ENCODE assay signal across 15 cellular contexts in genomic region chr18:5155907-5156287, GRCh38. TPM values are rescaled to one million over a fixed set of nuclear protein-coding genes. Genes with fewer than 3 reads are reported as not detected.
A peak's percentile ranks its signal among the peaks of the same experiment; 100 is the strongest.
DNase-seq lines count a peak whose midpoint lies in the region; ATAC-seq and TF ChIP-seq lines count a peak whose summit lies in the region.
"Had no signal": no experiment of that assay in that cellular context is flagged by ENCODE, and none has a peak within 500 bp of the region (broad histone marks: within the 10 kb centered on the region; RNA-seq: fewer than 3 reads in every experiment).

No MANE protein-coding gene starts in this region.

- H3K27ac ChIP-seq in CD4-positive, CD25-positive, alpha-beta regulatory T cell (ENCODE audit: insufficient read depth, low read length, poor library complexity, severe bottlenecking) = no peak overlapping the region
- H3K27ac ChIP-seq in CD4-positive, alpha-beta T cell (ENCODE audit: low read depth, low read length) = no peak overlapping the region
- H3K27ac ChIP-seq in left ventricle myocardium inferior (replicated peaks) (peak overlapping the region; percentile 69), parathyroid adenoma (peak overlapping the region; percentile 94)
- no peak overlapping the region for H3K27ac ChIP-seq in CD8-positive, alpha-beta memory T cell (ENCODE audit: low read depth, low read length)
- H3K27ac ChIP-seq: A549, C4-2B had no signal

- H3K36me3 ChIP-seq in CD4-positive, CD25-positive, alpha-beta regulatory T cell (ENCODE audit: control insufficient read depth, insufficient read depth, low read length) = no peaks in the 10 kb centered on the region
- H3K36me3 ChIP-seq in left ventricle myocardium inferior = no peaks in the 10 kb centered on the region
- no peaks in the 10 kb centered on the region for H3K36me3 ChIP-seq in parathyroid adenoma (ENCODE audit: control insufficient read depth, insufficient read depth, low read length)
- no peaks in the 10 kb centered on the region for H3K36me3 ChIP-seq in CD8-positive, alpha-beta memory T cell (ENCODE audit: insufficient read depth, low read length)
- H3K36me3 ChIP-seq: BE2C had no signal

- no peak overlapping the region for H3K9ac ChIP-seq in parathyroid adenoma

- no peak overlapping the region for H3K4me3 ChIP-seq in CD4-positive, CD25-positive, alpha-beta regulatory T cell (ENCODE audit: low read depth, low read length)
- H3K4me3 ChIP-seq in left ventricle myocardium inferior (peak overlapping the region; percentile 21), parathyroid adenoma (ENCODE audit: low read depth, low read length) (no peak overlapping the region)
- H3K4me3 ChIP-seq in CD8-positive, alpha-beta memory T cell (ENCODE audit: low read length) = no peak overlapping the region
- H3K4me3 ChIP-seq: A549 had no signal

- ATAC-seq in CD4-positive, CD25-positive, alpha-beta regulatory T cell (ENCODE audit: low read depth in 2 of 2) = no peak
- ATAC-seq in CD4-positive, alpha-beta T cell (ENCODE audit: poor library complexity) = no peak
- ATAC-seq: A549 had no signal

- H3K27ac Mint-ChIP-seq in CD4-positive, CD25-positive, alpha-beta regulatory T cell = peak overlapping the region in 2 of 3 donors; percentile 22 to 44
- peak overlapping the region; percentile 12 for H3K27ac Mint-ChIP-seq in CD4-positive, alpha-beta T cell
- no peak overlapping the region for H3K27ac Mint-ChIP-seq in CD8-positive, alpha-beta memory T cell

- no peaks in the 10 kb centered on the region for H3K9me3 ChIP-seq in CD4-positive, CD25-positive, alpha-beta regulatory T cell (ENCODE audit: control insufficient read depth in 2 of 2, low read length in 2 of 2)
- no peaks in the 10 kb centered on the region for H3K9me3 ChIP-seq in CD4-positive, alpha-beta T cell (ENCODE audit: control insufficient read depth, low read length)
- H3K9me3 ChIP-seq in left ventricle myocardium inferior (replicated peaks) = no peaks in the 10 kb centered on the region
- H3K9me3 ChIP-seq in parathyroid adenoma (ENCODE audit: control insufficient read depth, low read length) = no peaks in the 10 kb centered on the region
- H3K9me3 ChIP-seq in CD8-positive, alpha-beta memory T cell (ENCODE audit: low read length) = no peaks in the 10 kb centered on the region
- H3K9me3 ChIP-seq: A549, BE2C had no signal

- peaks cover 0 to 35% (median 11%) of the 10 kb centered on the region in 4 donors for H3K4me1 Mint-ChIP-seq in CD4-positive, CD25-positive, alpha-beta regulatory T cell
- peaks cover 44% of the 10 kb centered on the region for H3K4me1 Mint-ChIP-seq in CD4-positive, alpha-beta T cell (ENCODE audit: low read depth)
- peaks cover 10 to 17% (median 17%) of the 10 kb centered on the region in 3 donors for H3K4me1 Mint-ChIP-seq in CD8-positive, alpha-beta memory T cell

- H3K4me1 ChIP-seq in CD4-positive, CD25-positive, alpha-beta regulatory T cell (ENCODE audit: control insufficient read depth, insufficient read depth, low read length, poor library complexity, severe bottlenecking) = peaks cover 7% of the 10 kb centered on the region
- H3K4me1 ChIP-seq in left ventricle myocardium inferior (peaks cover 9% of the 10 kb centered on the region), parathyroid adenoma (peaks cover 62% of the 10 kb centered on the region)
- H3K4me1 ChIP-seq in CD8-positive, alpha-beta memory T cell (ENCODE audit: insufficient read depth, low read length) = peaks cover 27% of the 10 kb centered on the region
- H3K4me1 ChIP-seq: A549, BE2C had no signal

- H3K27me3 ChIP-seq in CD4-positive, CD25-positive, alpha-beta regulatory T cell (ENCODE audit: control insufficient read depth, insufficient read depth, low read length) = no peaks in the 10 kb centered on the region
- no peaks in the 10 kb centered on the region for H3K27me3 ChIP-seq in CD4-positive, alpha-beta T cell (ENCODE audit: control insufficient read depth, insufficient read depth, low read length)
- H3K27me3 ChIP-seq in left ventricle myocardium inferior (ENCODE audit: low read depth) (no peaks in the 10 kb centered on the region), parathyroid adenoma (ENCODE audit: control insufficient read depth, insufficient read depth, low read length) (no peaks in the 10 kb centered on the region)
- no peaks in the 10 kb centered on the region for H3K27me3 ChIP-seq in CD8-positive, alpha-beta memory T cell (ENCODE audit: insufficient read depth, low read length, poor library complexity, severe bottlenecking)
- H3K27me3 ChIP-seq: BE2C had no signal

- DNase-seq in CD4-positive, CD25-positive, alpha-beta regulatory T cell = no peak
- DNase-seq in CD4-positive, alpha-beta T cell = no peak
- DNase-seq in left ventricle myocardium inferior (no peak), globus pallidus (ENCODE audit: low spot score) (no peak), Kasumi-1 (lab: John Stamatoyannopoulos, UW) (no peak)
- DNase-seq in stimulated activated CD4-positive, alpha-beta T cell treated with anti-CD3 and anti-CD28 coated beads, Interleukin-2, amount 100 ng/mL, for 48 hours = no peak
- no peak for DNase-seq in CD8-positive, alpha-beta memory T cell
- DNase-seq: BE2C, GOT3, H9, IMR-90 had no signal

- peaks cover 0 to 4% (median 0%) of the 10 kb centered on the region in 7 donors for H3K9me3 Mint-ChIP-seq in CD4-positive, CD25-positive, alpha-beta regulatory T cell
- H3K9me3 Mint-ChIP-seq in CD4-positive, alpha-beta T cell = peaks cover 3% of the 10 kb centered on the region
- no peaks in the 10 kb centered on the region for H3K9me3 Mint-ChIP-seq in CD8-positive, alpha-beta memory T cell
- H3K9me3 Mint-ChIP-seq: H9 had no signal

- H3K27me3 Mint-ChIP-seq in CD4-positive, CD25-positive, alpha-beta regulatory T cell = no peaks in the 10 kb centered on the region
- H3K27me3 Mint-ChIP-seq in CD4-positive, alpha-beta T cell = no peaks in the 10 kb centered on the region
- H3K27me3 Mint-ChIP-seq in CD8-positive, alpha-beta memory T cell = peaks cover 0 to 3% of the 10 kb centered on the region in 2 donors

- H3K4me3 Mint-ChIP-seq in CD4-positive, CD25-positive, alpha-beta regulatory T cell = no peak overlapping the region
- H3K4me3 Mint-ChIP-seq in CD4-positive, alpha-beta T cell = no peak overlapping the region
- no peak overlapping the region for H3K4me3 Mint-ChIP-seq in CD8-positive, alpha-beta memory T cell
- H3K4me3 Mint-ChIP-seq: H9 had no signal

- CTCF ChIA-PET in CD4-positive, alpha-beta T cell (lab: Charles Lee) = no interaction called here
- CTCF ChIA-PET in CD8-positive, alpha-beta memory T cell (lab: Charles Lee) = no interaction called here

- peak overlapping the region; percentile 33 for H2AFZ ChIP-seq in parathyroid adenoma

- POLR2A ChIA-PET in CD4-positive, alpha-beta T cell (lab: Charles Lee) = interaction anchor here (4.5 kb wide), 1 partner anchor 81 kb away, joined by 54 read pairs; no protein-coding TSS in a partner anchor
- POLR2A ChIA-PET in CD8-positive, alpha-beta memory T cell (lab: Charles Lee) = no interaction called here

- H3K36me3 Mint-ChIP-seq in CD4-positive, CD25-positive, alpha-beta regulatory T cell = no peaks in the 10 kb centered on the region
- no peaks in the 10 kb centered on the region for H3K36me3 Mint-ChIP-seq in CD4-positive, alpha-beta T cell (ENCODE audit: low read depth)
- peaks cover 0 to 1% (median 0%) of the 10 kb centered on the region in 3 donors for H3K36me3 Mint-ChIP-seq in CD8-positive, alpha-beta memory T cell

- H3K4me2 ChIP-seq in parathyroid adenoma (ENCODE audit: low read length) = peak overlapping the region; percentile 39
- H3K4me2 ChIP-seq: A549 had no signal

- peaks cover 49% of the 10 kb centered on the region for H3K79me2 ChIP-seq in parathyroid adenoma

- TF ChIP-seq CTCF in CD4-positive, alpha-beta T cell (IDR thresholded peaks at IDR 0.05) = no peak
- TF ChIP-seq CTCF in left ventricle myocardium inferior (IDR thresholded peaks at IDR 0.05; ENCODE audit: borderline replicate concordance) (no peak), parathyroid adenoma (IDR thresholded peaks at IDR 0.05) (no peak)

- intact Hi-C loops in CD4-positive, alpha-beta T cell (cut with DNase I, micrococcal nuclease) = loop anchor here in 1 of 2 experiments (5.0 kb wide), 2 partner anchors 81 to 136 kb away; no protein-coding TSS in a partner anchor
- intact Hi-C loops in left ventricle myocardium inferior (cut with micrococcal nuclease) = no loop called here

RNA-seq across cellular contexts. Expression of gene AKAIN1, which starts 41.2 kb away (rescaled TPM):
- total RNA-seq in CD4-positive, CD25-positive, alpha-beta regulatory T cell = not detected
- polyA plus RNA-seq in CD4-positive, CD25-positive, alpha-beta regulatory T cell = not detected
- total RNA-seq in CD4-positive, alpha-beta T cell = not detected
- not detected for total RNA-seq in left ventricle myocardium inferior
- total RNA-seq in CD8-positive, alpha-beta memory T cell = not detected
- polyA plus RNA-seq in CD8-positive, alpha-beta memory T cell = not detected
- total RNA-seq: H9, IMR-90 had no signal
- polyA plus RNA-seq: A549, AG04450, IMR-90 had no signal

Comparison
In these comparisons a context has a peak if more than half of its experiments do, and no peak if none do; other contexts are left out.
1. H3K27ac ChIP-seq: peak in left ventricle myocardium inferior (single experiment) and parathyroid adenoma (single experiment); none in CD4-positive, CD25-positive, alpha-beta regulatory T cell (single experiment), CD4-positive, alpha-beta T cell (single experiment) and CD8-positive, alpha-beta memory T cell (single experiment).
2. H3K27ac Mint-ChIP-seq: peak in CD4-positive, CD25-positive, alpha-beta regulatory T cell (2 of 3) and CD4-positive, alpha-beta T cell (single experiment); none in CD8-positive, alpha-beta memory T cell (0 of 8).